Comparison of ENCODE assay signal across 8 cellular contexts in the genomic region with DNA sequence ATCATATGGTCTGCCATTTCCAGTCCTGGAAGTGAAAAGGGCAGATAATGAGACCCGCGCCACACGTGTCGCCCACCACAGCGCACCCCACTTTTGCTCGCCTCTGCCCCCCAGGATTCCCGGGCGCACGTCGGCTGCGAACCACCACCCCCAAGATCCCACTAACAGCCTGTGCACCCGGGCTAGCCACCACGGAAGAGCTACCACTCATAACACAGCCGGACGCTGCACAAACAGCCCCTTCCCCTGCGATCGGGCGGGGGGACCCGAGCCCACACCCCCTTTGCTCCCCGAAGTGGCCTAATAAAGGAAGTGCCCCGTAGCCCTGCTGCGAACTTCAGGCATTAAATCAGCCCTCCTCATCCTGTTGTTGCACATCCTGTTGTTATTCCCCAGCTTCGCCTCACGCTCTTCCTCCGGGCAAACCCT. TPM values are rescaled to one million over a fixed set of nuclear protein-coding genes. Genes with fewer than 3 reads are reported as not detected.
A peak's percentile ranks its signal among the peaks of the same experiment; 100 is the strongest.
DNase-seq lines count a peak whose midpoint lies in the region; ATAC-seq, FAIRE-seq and TF ChIP-seq lines count a peak whose summit lies in the region.

No MANE protein-coding gene starts in this region.

- H3K36me3 ChIP-seq in bronchial epithelial cell (ENCODE audit: control insufficient read depth, insufficient read depth, low read length) = peaks cover 2% of the 10 kb centered on the region
- H3K36me3 ChIP-seq in upper lobe of right lung = peaks cover 32% of the 10 kb centered on the region

- no peaks in the 10 kb centered on the region for H3K9me3 ChIP-seq in upper lobe of right lung

- H3K27ac ChIP-seq in upper lobe of right lung = peak overlapping the region; percentile 99

- H3K27ac Mint-ChIP-seq in stimulated activated naive CD8-positive, alpha-beta T cell treated with anti-CD3 and anti-CD28 coated beads, Interleukin-15, Interleukin-2, amounts not matched to agents 100 ng/mL and 50 ng/mL, for 24 hours = peak overlapping the region; percentile 99
- H3K27ac Mint-ChIP-seq in IgD-negative memory B cell (peak overlapping the region; percentile 94 to 100 (median 95)), memory B cell (peak overlapping the region; percentile 93)

- DNase-seq in stimulated activated naive CD8-positive, alpha-beta T cell treated with anti-CD3 and anti-CD28 coated beads, Interleukin-15, Interleukin-2, amounts not matched to agents 100 U/mL and 50 U/mL, for 24 hours = no peak
- DNase-seq in bronchial epithelial cell (ENCODE audit: low read depth) (peak; percentile 69), memory B cell (ENCODE audit: low spot score in 2 of 2) (no peak), upper lobe of right lung (no peak), HK-2 (ENCODE audit: unreplicated experiment) (no peak)
- DNase-seq in stimulated activated CD4-positive, alpha-beta T cell treated with anti-CD3 and anti-CD28 coated beads, Interleukin-12 subunit alpha, Interleukin-12 subunit beta, amount 100 ng/mL, for 4 hours = no peak

- no peaks in the 10 kb centered on the region for H3K27me3 Mint-ChIP-seq in stimulated activated naive CD8-positive, alpha-beta T cell treated with anti-CD3 and anti-CD28 coated beads, Interleukin-15, Interleukin-2, amounts not matched to agents 100 ng/mL and 50 ng/mL, for 24 hours
- H3K27me3 Mint-ChIP-seq in IgD-negative memory B cell (no peaks in the 10 kb centered on the region), memory B cell (no peaks in the 10 kb centered on the region)

- H3K4me1 Mint-ChIP-seq in stimulated activated naive CD8-positive, alpha-beta T cell treated with anti-CD3 and anti-CD28 coated beads, Interleukin-15, Interleukin-2, amounts not matched to agents 100 ng/mL and 50 ng/mL, for 24 hours (ENCODE audit: low read depth) = peaks cover 52% of the 10 kb centered on the region
- H3K4me1 Mint-ChIP-seq in IgD-negative memory B cell = peaks cover 22 to 24% (median 23%) of the 10 kb centered on the region in 3 donors
- peaks cover 7% of the 10 kb centered on the region for H3K4me1 Mint-ChIP-seq in memory B cell

- H3K9me3 Mint-ChIP-seq in stimulated activated naive CD8-positive, alpha-beta T cell treated with anti-CD3 and anti-CD28 coated beads, Interleukin-15, Interleukin-2, amounts not matched to agents 100 ng/mL and 50 ng/mL, for 24 hours = no peaks in the 10 kb centered on the region
- no peaks in the 10 kb centered on the region for H3K9me3 Mint-ChIP-seq in IgD-negative memory B cell
- no peaks in the 10 kb centered on the region for H3K9me3 Mint-ChIP-seq in memory B cell

- TF ChIP-seq CTCF in bronchial epithelial cell (IDR thresholded peaks at IDR 0.05; ENCODE audit: insufficient read depth, low read length, severe bottlenecking) = no peak
- TF ChIP-seq CTCF in upper lobe of right lung (IDR thresholded peaks at IDR 0.05) = no peak

- peaks cover 25% of the 10 kb centered on the region for H3K4me1 ChIP-seq in upper lobe of right lung

- H3K27me3 ChIP-seq in bronchial epithelial cell (ENCODE audit: control insufficient read depth, insufficient read depth, low read length) (no peaks in the 10 kb centered on the region), upper lobe of right lung (no peaks in the 10 kb centered on the region)

- peak overlapping the region; percentile 99 for H3K4me3 Mint-ChIP-seq in stimulated activated naive CD8-positive, alpha-beta T cell treated with anti-CD3 and anti-CD28 coated beads, Interleukin-15, Interleukin-2, amounts not matched to agents 100 ng/mL and 50 ng/mL, for 24 hours
- H3K4me3 Mint-ChIP-seq in IgD-negative memory B cell (peak overlapping the region; percentile 98 to 100 (median 99)), memory B cell (peak overlapping the region; percentile 100)

- H3K4me3 ChIP-seq in bronchial epithelial cell (ENCODE audit: low read depth, low read length) (peak overlapping the region; percentile 62), upper lobe of right lung (peak overlapping the region; percentile 99)

- H3K36me3 Mint-ChIP-seq in stimulated activated naive CD8-positive, alpha-beta T cell treated with anti-CD3 and anti-CD28 coated beads, Interleukin-15, Interleukin-2, amounts not matched to agents 100 ng/mL and 50 ng/mL, for 24 hours (ENCODE audit: low read depth) = peaks cover 20% of the 10 kb centered on the region
- H3K36me3 Mint-ChIP-seq in IgD-negative memory B cell = peaks cover 2% of the 10 kb centered on the region
- H3K36me3 Mint-ChIP-seq in memory B cell = peaks cover 2% of the 10 kb centered on the region

- no peak for FAIRE-seq in bronchial epithelial cell (lab: Jason Lieb, UNC)

- intact Hi-C loops in upper lobe of right lung (cut with DNase I) = no loop called here

- ATAC-seq in stimulated activated naive CD8-positive, alpha-beta T cell treated with anti-CD3 and anti-CD28 coated beads, Interleukin-15, Interleukin-2, amounts not matched to agents 100 U/mL and 50 U/mL, for 24 hours = no peak
- ATAC-seq in memory B cell (ENCODE audit: low read depth) (peak; percentile 3), upper lobe of right lung (no peak)

RNA-seq across cellular contexts. Expression of a gene that starts 0.5 kb away (rescaled TPM):
- polyA plus RNA-seq in IgD-negative memory B cell = 15.8 TPM
- total RNA-seq in bronchial epithelial cell = 10.3 and 12.3 TPM in 2 replicates
- total RNA-seq in upper lobe of right lung = 278 TPM

Comparison
In these comparisons a context has a peak if more than half of its experiments do, and no peak if none do; other contexts are left out.
1. RNA of a gene that starts 0.5 kb away (total RNA-seq): 278 TPM in upper lobe of right lung (single experiment); 10.3 to 12.3 TPM in bronchial epithelial cell; every median in the first group is over 10 times any median in the second.
2. Peak in every context shown above with its lines, with median percentiles within 50 percentile points of each other: H3K27ac Mint-ChIP-seq and H3K4me3 Mint-ChIP-seq.